In genomic region chr22:39348909-39349505, GRCh38 we compare ENCODE assay signal across 8 cellular contexts. TPM values are rescaled to one million over a fixed set of nuclear protein-coding genes. Genes with fewer than 3 reads are reported as not detected.
DNase-seq lines count a peak whose midpoint lies in the region; ATAC-seq, FAIRE-seq and TF ChIP-seq lines count a peak whose summit lies in the region.

No MANE protein-coding gene starts in this region.

- peak overlapping the region; percentile 83 for H2AFZ ChIP-seq in GM12878 (ENCODE audit: control insufficient read depth, low read depth, low read length)

- peak; percentile 7; the same call in 2 of the 3 replicates for ATAC-seq in GM12878
- peak; percentile 24 for ATAC-seq in stimulated activated naive CD8-positive, alpha-beta T cell treated with anti-CD3 and anti-CD28 coated beads, Interleukin-15, amount 100 ng/mL, for 72 hours
- ATAC-seq in HG03342 (IDR thresholded peaks at IDR 0.05; ENCODE audit: unreplicated experiment), result no peak
- ATAC-seq in foreskin keratinocyte, result no peak

- H3K27me3 Mint-ChIP-seq in stimulated activated naive CD8-positive, alpha-beta T cell treated with anti-CD3 and anti-CD28 coated beads, Interleukin-15, amount 100 ng/mL, for 72 hours, result no peaks in the 10 kb centered on the region

- H3K27me3 ChIP-seq in GM12878 (replicated peaks in 1 of 2; ENCODE audit: control insufficient read depth in 2 of 2, insufficient read depth in 2 of 2, low read length in 1 of 2) (peaks cover 0 to 3% of the 10 kb centered on the region in 2 experiments; a peak in 3 of 4 replicates), foreskin keratinocyte (peaks cover 20% of the 10 kb centered on the region)

- CTCF ChIA-PET in GM12878 (lab: Yijun Ruan, JAX), result interaction anchor here (1.1 to 1.8 kb wide), 7 partner anchors 10 to 180 kb away, joined by 3 to 10 read pairs (median 4); partner anchors contain the start of genes ATF4 and RPL3

- RAD21 ChIA-PET in GM12878 (lab: Charles Lee; ENCODE audit: unreplicated experiment), result interaction anchor here (0.7 to 1.6 kb wide), 3 partner anchors 29 to 197 kb away, joined by 3 to 7 read pairs (median 3); partner anchors contain the start of genes CBX7, RPL3 and TAB1

- no peaks in the 10 kb centered on the region for H3K79me2 ChIP-seq in GM12878 (ENCODE audit: control insufficient read depth, insufficient read depth, low read length)

- POLR2A ChIA-PET in GM12878 (lab: Charles Lee), result interaction anchor here (2.1 kb wide), 1 partner anchor 30 kb away, joined by 10 read pairs; the partner anchor contains the start of gene RPL3

- H3K36me3 ChIP-seq in ES-I3 (ENCODE audit: insufficient read depth, low read length) (no peaks in the 10 kb centered on the region), GM12878 (ENCODE audit: control insufficient read depth in 2 of 2, insufficient read depth in 2 of 2, low read length in 1 of 2) (no peaks in the 10 kb centered on the region), kidney (ENCODE audit: control insufficient read depth in 1 of 2, insufficient read depth in 2 of 2, low read length in 2 of 2) (no peaks in the 10 kb centered on the region)

- peak overlapping the region; percentile 49; the same call in 1 of the 2 replicates for H3K4me3 ChIP-seq in GM12878
- peak overlapping the region; percentile 69 to 72 for H3K4me3 ChIP-seq in kidney (ENCODE audit: low read length in 2 of 2)

- 11% methylated on average over 11 of the region's 11 CpGs for WGBS in GM12878 (ENCODE audit: insufficient coverage, insufficient replicate concordance, low lambda C conversion rate, missing lambda C conversion rate)

- peak overlapping the region; percentile 83 for H3K9ac ChIP-seq in ES-I3 (ENCODE audit: low read depth, low read length)
- H3K9ac ChIP-seq in GM12878 (ENCODE audit: control insufficient read depth, insufficient read depth, low read length), result no peak overlapping the region
- H3K9ac ChIP-seq in kidney (ENCODE audit: low read length in 2 of 2), result peak overlapping the region; percentile 62 to 67

- TF ChIP-seq CTCF in GM12878 (IDR thresholded peaks at IDR 0.05 in 2 of 3, conservative IDR thresholded peaks at IDR 0.05 in 1 of 3; ENCODE audit: control insufficient read depth in 2 of 3, extremely low read depth in 1 of 3, insufficient read depth in 1 of 3, low read depth in 3 of 3, low read length in 3 of 3) (no peak), kidney (IDR thresholded peaks at IDR 0.05; ENCODE audit: borderline replicate concordance, extremely low read depth, insufficient read depth) (no peak), foreskin keratinocyte (conservative IDR thresholded peaks at IDR 0.05) (no peak)

- DNase-seq in NCI-H1105 (lab: John Stamatoyannopoulos, UW) (peak; percentile 17), GM12878 (ENCODE audit: low read depth, low spot score) (no peak), kidney (no peak), foreskin keratinocyte (no peak)
- peak in 1 of 2 donors; percentile 6 for DNase-seq in stimulated activated naive CD8-positive, alpha-beta T cell treated with anti-CD3 and anti-CD28 coated beads, Interleukin-15, amount 100 ng/mL, for 72 hours
- no peak for DNase-seq in activated CD4-positive, alpha-beta T cell treated with anti-CD3 and anti-CD28 coated beads, Interleukin-2, amount 50 U/mL, for 4 hours

- no TSS peak for BruUV-seq in GM12878 (replicated peaks; lab: Mats Ljungman, UMichigan)

- no peak for TF ChIP-seq RAD21 in GM12878 (IDR thresholded peaks at IDR 0.05; ENCODE audit: insufficient read depth, low read depth, low read length)

- no peaks in the 10 kb centered on the region for H3K9me3 ChIP-seq in ES-I3 (ENCODE audit: control insufficient read depth, insufficient read depth, low read length)
- no peaks in the 10 kb centered on the region for H3K9me3 ChIP-seq in GM12878 (replicated peaks; ENCODE audit: control insufficient read depth, insufficient read depth, low read length)
- no peaks in the 10 kb centered on the region for H3K9me3 ChIP-seq in kidney (ENCODE audit: control insufficient read depth in 1 of 2, low read length in 2 of 2)

- H3K9me3 Mint-ChIP-seq in stimulated activated naive CD8-positive, alpha-beta T cell treated with anti-CD3 and anti-CD28 coated beads, Interleukin-15, amount 100 ng/mL, for 72 hours, result no peaks in the 10 kb centered on the region

- TF ChIP-seq POLR2A in GM12878 (IDR thresholded peaks at IDR 0.05; ENCODE audit: low read depth, low read length), result no peak

- no peak for FAIRE-seq in GM12878 (lab: Jason Lieb, UNC)
- FAIRE-seq in kidney (lab: Jason Lieb, UNC), result no peak

- no peak overlapping the region for H3K27ac ChIP-seq in GM12878 (ENCODE audit: control insufficient read depth, insufficient read depth)
- H3K27ac ChIP-seq in kidney (ENCODE audit: low read depth in 2 of 2, low read length in 2 of 2), result peak overlapping the region in 1 of 2 donors; percentile 41
- no peak overlapping the region for H3K27ac ChIP-seq in foreskin keratinocyte

- peak overlapping the region; percentile 72; the same call in 1 of the 2 replicates for H3K4me2 ChIP-seq in GM12878 (ENCODE audit: control insufficient read depth, insufficient read depth)

- H3K4me3 Mint-ChIP-seq in stimulated activated naive CD8-positive, alpha-beta T cell treated with anti-CD3 and anti-CD28 coated beads, Interleukin-15, amount 100 ng/mL, for 72 hours, result peak overlapping the region; percentile 80 to 86

- SMC1A ChIA-PET in GM12878 (lab: Charles Lee; ENCODE audit: uncharacterized antibody, unreplicated experiment), result interaction anchor here (0.7 to 1.2 kb wide), 3 partner anchors 17 to 30 kb away, joined by 3 read pairs; no protein-coding TSS in a partner anchor

- intact Hi-C loops in GM12878 (cut with micrococcal nuclease; ENCODE audit: unreplicated experiment) (no loop called here), kidney (cut with DNase I) (no loop called here)

- no peak for TF ChIP-seq EP300 in GM12878 (IDR thresholded peaks at IDR 0.05; ENCODE audit: borderline replicate concordance in 1 of 2, control insufficient read depth in 1 of 2, low read depth in 2 of 2, low read length in 2 of 2)

- H3K4me1 Mint-ChIP-seq in stimulated activated naive CD8-positive, alpha-beta T cell treated with anti-CD3 and anti-CD28 coated beads, Interleukin-15, amount 100 ng/mL, for 72 hours, result peaks cover 32% of the 10 kb centered on the region

- no peaks in the 10 kb centered on the region for H4K20me1 ChIP-seq in GM12878 (ENCODE audit: control insufficient read depth, insufficient read depth)

- in situ Hi-C loops in GM12878 (cut with MboI), result loop anchor here (10.0 kb wide), 1 partner anchor 686 kb away; no protein-coding TSS in a partner anchor

- peak overlapping the region; percentile 41 to 85 for H3K27ac Mint-ChIP-seq in stimulated activated naive CD8-positive, alpha-beta T cell treated with anti-CD3 and anti-CD28 coated beads, Interleukin-15, amount 100 ng/mL, for 72 hours

- H3K4me1 ChIP-seq in ES-I3 (ENCODE audit: insufficient read depth, low read length) (peaks cover 29% of the 10 kb centered on the region), GM12878 (ENCODE audit: control insufficient read depth, insufficient read depth, low read length) (peaks cover 7% of the 10 kb centered on the region), kidney (ENCODE audit: control insufficient read depth in 1 of 2, insufficient read depth in 1 of 2, low read depth in 1 of 2, low read length in 2 of 2) (peaks cover 0 to 3% of the 10 kb centered on the region in 2 donors), foreskin keratinocyte (peaks cover 10% of the 10 kb centered on the region)

RNA-seq across cellular contexts. Expression of gene SYNGR1, which starts 0.8 kb away (rescaled TPM):
- 13.0 and 13.2 TPM in 2 replicates for total RNA-seq in GM12878 (2013; cell fraction: nucleolus; rRNA removed)
- 2.8 and 4.7 TPM in 2 replicates for total RNA-seq in GM12878 (2014; rRNA removed)
- 2.0 and 2.5 TPM in 2 replicates for total RNA-seq in GM12878 (2014; rRNA removed; fragmentation: Illumina TruSeq; extraction: Trizol)
- total RNA-seq in GM12878 (2021), result 6.6 and 6.7 TPM in 2 replicates
- 1.1 TPM for polyA plus RNA-seq in GM12878 (2011; ENCODE audit: low read depth)
- polyA plus RNA-seq in GM12878 (2011; rRNA removed), result 0.33 and 0.87 TPM in 2 replicates
- 1.1 and 2.2 TPM in 2 replicates for polyA plus RNA-seq in GM12878 (2011; cell fraction: cytosol; rRNA removed)
- polyA plus RNA-seq in GM12878 (2011; cell fraction: nucleus; rRNA removed), result 1.8 and 3.1 TPM in 2 replicates
- polyA plus RNA-seq in GM12878 (2012), result 1.4 and 2.9 TPM in 2 replicates
- polyA plus RNA-seq in GM12878 (2014; fragmentation: Illumina TruSeq; extraction: Trizol), result 0.84 and 2.4 TPM in 2 replicates
- 1 to 10 TPM; 1.4 to 1.7 TPM for polyA plus RNA-seq in GM12878 (2014; fragmentation: Nextera tagmentation; extraction: Ambion mirVana)
- polyA plus RNA-seq in GM12878 (2014; rRNA removed), result 8.3 and 9.2 TPM in 2 replicates
- polyA plus RNA-seq in GM12878 (2016; fragmentation: Nextera tagmentation; extraction: Ambion mirVana), result 1 to 10 TPM; 5.7 to 6.2 TPM
- polyA minus RNA-seq in GM12878 (2011; rRNA and poly(A)+ RNA removed), result 0.52 and 1.8 TPM in 2 replicates
- not detected in 2 replicates for polyA minus RNA-seq in GM12878 (2011; cell fraction: cytosol; rRNA and poly(A)+ RNA removed)
- 0.19 and 0.97 TPM in 2 replicates for polyA minus RNA-seq in GM12878 (2011; cell fraction: nucleus; rRNA and poly(A)+ RNA removed)
- 21.5 TPM for total RNA-seq in kidney
- 43.0 TPM for polyA plus RNA-seq in kidney (ENCODE audit: insufficient read depth, low read depth, low replicate concordance)
- 1.1 and 2.1 TPM in 2 replicates for total RNA-seq in foreskin keratinocyte
- polyA plus RNA-seq in foreskin keratinocyte, result 3.6 and 5.4 TPM in 2 replicates

RNA-seq across cellular contexts. Expression of gene RPL3, which starts 29.6 kb away (rescaled TPM):
- 617 and 660 TPM in 2 replicates for total RNA-seq in GM12878 (2013; cell fraction: nucleolus; rRNA removed)
- 3,609 and 4,063 TPM in 2 replicates for total RNA-seq in GM12878 (2014; rRNA removed)
- total RNA-seq in GM12878 (2014; rRNA removed; fragmentation: Illumina TruSeq; extraction: Trizol), result 4,008 and 4,055 TPM in 2 replicates
- 3,311 and 3,339 TPM in 2 replicates for total RNA-seq in GM12878 (2021)
- 2,680 TPM for polyA plus RNA-seq in GM12878 (2011; ENCODE audit: low read depth)
- 2,932 and 3,630 TPM in 2 replicates for polyA plus RNA-seq in GM12878 (2011; rRNA removed)
- polyA plus RNA-seq in GM12878 (2011; cell fraction: cytosol; rRNA removed), result 4,949 and 6,264 TPM in 2 replicates
- 2,731 and 2,827 TPM in 2 replicates for polyA plus RNA-seq in GM12878 (2011; cell fraction: nucleus; rRNA removed)
- 5,254 and 5,686 TPM in 2 replicates for polyA plus RNA-seq in GM12878 (2012)
- polyA plus RNA-seq in GM12878 (2014; fragmentation: Illumina TruSeq; extraction: Trizol), result 2,337 and 3,976 TPM in 2 replicates
- 1,000 to 10,000 TPM; 4,597 to 6,791 TPM for polyA plus RNA-seq in GM12878 (2014; fragmentation: Nextera tagmentation; extraction: Ambion mirVana)
- 4,251 and 4,350 TPM in 2 replicates for polyA plus RNA-seq in GM12878 (2014; rRNA removed)
- 1,000 to 10,000 TPM; 1,534 to 1,710 TPM for polyA plus RNA-seq in GM12878 (2016; fragmentation: Nextera tagmentation; extraction: Ambion mirVana)
- polyA minus RNA-seq in GM12878 (2011; rRNA and poly(A)+ RNA removed), result 2,132 and 3,515 TPM in 2 replicates
- 930 and 947 TPM in 2 replicates for polyA minus RNA-seq in GM12878 (2011; cell fraction: cytosol; rRNA and poly(A)+ RNA removed)
- 567 and 823 TPM in 2 replicates for polyA minus RNA-seq in GM12878 (2011; cell fraction: nucleus; rRNA and poly(A)+ RNA removed)
- 1,862 TPM for total RNA-seq in kidney
- 2,443 TPM for polyA plus RNA-seq in kidney (ENCODE audit: insufficient read depth, low read depth, low replicate concordance)
- 1,748 and 1,956 TPM in 2 replicates for total RNA-seq in foreskin keratinocyte
- polyA plus RNA-seq in foreskin keratinocyte, result 2,461 and 2,465 TPM in 2 replicates

RNA-seq across cellular contexts. Expression of gene TAB1, which starts 50.6 kb away (rescaled TPM):
- 20.8 and 24.4 TPM in 2 replicates for total RNA-seq in GM12878 (2013; cell fraction: nucleolus; rRNA removed)
- 9.0 and 10.6 TPM in 2 replicates for total RNA-seq in GM12878 (2014; rRNA removed)
- 8.1 and 8.9 TPM in 2 replicates for total RNA-seq in GM12878 (2014; rRNA removed; fragmentation: Illumina TruSeq; extraction: Trizol)
- 17.3 and 23.4 TPM in 2 replicates for total RNA-seq in GM12878 (2021)
- polyA plus RNA-seq in GM12878 (2011; ENCODE audit: low read depth), result 6.0 TPM
- polyA plus RNA-seq in GM12878 (2011; rRNA removed), result 7.0 and 14.8 TPM in 2 replicates
- polyA plus RNA-seq in GM12878 (2011; cell fraction: cytosol; rRNA removed), result 20.3 and 27.2 TPM in 2 replicates
- 33.3 and 57.0 TPM in 2 replicates for polyA plus RNA-seq in GM12878 (2011; cell fraction: nucleus; rRNA removed)
- 10.2 and 10.9 TPM in 2 replicates for polyA plus RNA-seq in GM12878 (2012)
- 3.9 and 8.1 TPM in 2 replicates for polyA plus RNA-seq in GM12878 (2014; fragmentation: Illumina TruSeq; extraction: Trizol)
- under 1 TPM; 0.40 to 0.57 TPM for polyA plus RNA-seq in GM12878 (2014; fragmentation: Nextera tagmentation; extraction: Ambion mirVana)
- polyA plus RNA-seq in GM12878 (2014; rRNA removed), result 14.4 and 16.2 TPM in 2 replicates
- 10 to 100 TPM; 13.9 to 14.5 TPM for polyA plus RNA-seq in GM12878 (2016; fragmentation: Nextera tagmentation; extraction: Ambion mirVana)
- 17.3 and 21.1 TPM in 2 replicates for polyA minus RNA-seq in GM12878 (2011; rRNA and poly(A)+ RNA removed)
- 12.0 and 12.8 TPM in 2 replicates for polyA minus RNA-seq in GM12878 (2011; cell fraction: cytosol; rRNA and poly(A)+ RNA removed)
- 9.1 and 9.9 TPM in 2 replicates for polyA minus RNA-seq in GM12878 (2011; cell fraction: nucleus; rRNA and poly(A)+ RNA removed)
- 30.9 TPM for total RNA-seq in kidney
- polyA plus RNA-seq in kidney (ENCODE audit: insufficient read depth, low read depth, low replicate concordance), result 14.4 TPM
- 14.6 and 15.3 TPM in 2 replicates for total RNA-seq in foreskin keratinocyte
- polyA plus RNA-seq in foreskin keratinocyte, result 14.8 and 15.5 TPM in 2 replicates

Comparison
In these comparisons a context has a peak if more than half of its experiments do, and no peak if none do; other contexts are left out.
1. ATAC-seq: peak in GM12878 (single experiment) and stimulated activated naive CD8-positive, alpha-beta T cell treated with anti-CD3 and anti-CD28 coated beads, Interleukin-15, amount 100 ng/mL, for 72 hours (single experiment); none in HG03342 (single experiment) and foreskin keratinocyte (single experiment).